ENCODE assay signal across 9 cellular contexts in genomic region chr13:39612023-39612637, GRCh38. TPM values are rescaled to one million over a fixed set of nuclear protein-coding genes. Genes with fewer than 3 reads are reported as not detected.
A peak's percentile ranks its signal among the peaks of the same experiment; 100 is the strongest.
DNase-seq lines count a peak whose midpoint lies in the region; ATAC-seq and TF ChIP-seq lines count a peak whose summit lies in the region.
"Had no signal": no experiment of that assay in that cellular context is flagged by ENCODE, and none has a peak within 500 bp of the region (broad histone marks: within the 10 kb centered on the region; RNA-seq: fewer than 3 reads in every experiment).

No MANE protein-coding gene starts in this region.

- no peaks in the 10 kb centered on the region for H3K27me3 ChIP-seq in Panc1 (ENCODE audit: control insufficient read depth, insufficient read depth, low read length)

- peak; percentile 73; the same call in 1 of the 2 replicates for TF ChIP-seq CTCF in Panc1 (IDR thresholded peaks at IDR 0.05)

- in situ Hi-C loops in Panc1 (cut with HindIII; ENCODE audit: low pct_unique_long_range_greater_than_20kb, low sequenced_read_pairs), result no loop called here

- H3K4me3 ChIP-seq in Panc1 (ENCODE audit: low read depth in 2 of 2, low read length in 2 of 2), result no peak overlapping the region

- POLR2A ChIA-PET in Panc1 (lab: Charles Lee), result interaction anchor here (0.6 kb wide), 1 partner anchor 44 kb away, joined by 3 read pairs; no protein-coding TSS in a partner anchor

- DNase-seq in ELR (ENCODE audit: low read depth) (peak; percentile 80), LHCN-M2 (ENCODE audit: low read depth) (peak; percentile 61), Panc1 (ENCODE audit: low read depth, low spot score) (no peak), globus pallidus (ENCODE audit: low spot score) (peak; percentile 76), pons (ENCODE audit: low spot score) (peak; percentile 90)
- peak; percentile 32 for DNase-seq in activated gamma-delta T cell treated with anti-CD3 and anti-CD28 coated beads, Interleukin-2, amount 50 U/mL, for 16 hours (ENCODE audit: low read depth)

- ATAC-seq in Panc1 (no peak), HG02571 (IDR thresholded peaks at IDR 0.05; ENCODE audit: unreplicated experiment) (no peak), GM21576 (IDR thresholded peaks at IDR 0.05; ENCODE audit: unreplicated experiment) (no peak)
- ATAC-seq: activated naive CD4-positive, alpha-beta T cell treated with anti-CD3 and anti-CD28 coated beads, Interleukin-2, amount 50 U/mL, for 72 hours had no signal

- intact Hi-C loops in Panc1 (cut with micrococcal nuclease; ENCODE audit: unreplicated experiment), result loop anchor here (5.0 kb wide), 2 partner anchors 195 to 340 kb away; no protein-coding TSS in a partner anchor

- BruUV-seq in Panc1 (replicated peaks; lab: Mats Ljungman, UMichigan), result no TSS peak

- no peaks in the 10 kb centered on the region for H3K36me3 ChIP-seq in Panc1 (ENCODE audit: control insufficient read depth, insufficient read depth, low read length)

- no peak overlapping the region for H3K27ac ChIP-seq in Panc1 (ENCODE audit: low read length)

- CTCF ChIA-PET in Panc1 (lab: Charles Lee), result interaction anchor here (0.7 to 1.1 kb wide), 5 partner anchors 249 to 562 kb away, joined by 3 to 4 read pairs (median 4); no protein-coding TSS in a partner anchor

- H3K9me3 ChIP-seq in Panc1 (ENCODE audit: control insufficient read depth, insufficient read depth, low read depth, low read length), result no peaks in the 10 kb centered on the region

- no peaks in the 10 kb centered on the region for H3K4me1 ChIP-seq in Panc1 (ENCODE audit: control insufficient read depth, insufficient read depth, low read length)

RNA-seq across cellular contexts. Expression of gene LHFPL6, which starts 9.1 kb away (rescaled TPM):
- total RNA-seq in LHCN-M2 (2014; rRNA removed) (30.0 and 37.2 TPM in 2 replicates), Panc1 (2021; ENCODE audit: unreplicated experiment) (25.7 TPM)
- 34.3 TPM for polyA plus RNA-seq in LHCN-M2 (2012)
- 21.9 TPM for polyA plus RNA-seq in Panc1 (2012; ENCODE audit: insufficient read length)

RNA-seq across cellular contexts. Expression of gene COG6, which starts 43.3 kb away (rescaled TPM):
- total RNA-seq in LHCN-M2 (2014; rRNA removed) (29.5 and 32.2 TPM in 2 replicates), Panc1 (2021; ENCODE audit: unreplicated experiment) (24.3 TPM)
- 10.8 TPM for polyA plus RNA-seq in LHCN-M2 (2012)
- 18.3 TPM for polyA plus RNA-seq in Panc1 (2012; ENCODE audit: insufficient read length)
